In genomic region chr2:238399094-238399493, GRCh38 we compare ENCODE assay signal across 30 cellular contexts.
"Had no signal": no experiment of that assay in that cellular context is flagged by ENCODE, and none has a peak within 500 bp of the region (broad histone marks: within the 10 kb centered on the region; RNA-seq: fewer than 3 reads in every experiment).

No MANE protein-coding gene starts in this region.

- H3K27ac Mint-ChIP-seq: activated CD4-positive, alpha-beta T cell treated with anti-CD3 and anti-CD28 coated beads, Interleukin-2, amount 10 ng/mL, durations not matched to agents 24 days and 14 days; activated CD8-positive, alpha-beta T cell treated with anti-CD3 and anti-CD28 coated beads for 36 hours; activated naive CD8-positive, alpha-beta T cell treated with anti-CD3 and anti-CD28 coated beads for 36 hours; activated T-cell treated with anti-CD3 and anti-CD28 coated beads, Interleukin-2, amount 50 U/mL, for 72 hours; activated T-helper 17 cell treated with anti-CD3 and anti-CD28 coated beads, Interleukin-2, amount 50 U/mL, for 72 hours had no signal

- H3K4me1 Mint-ChIP-seq: activated CD4-positive, alpha-beta T cell treated with anti-CD3 and anti-CD28 coated beads, Interleukin-2, amount 10 ng/mL, durations not matched to agents 24 days and 14 days; activated naive CD8-positive, alpha-beta T cell treated with anti-CD3 and anti-CD28 coated beads for 36 hours; activated T-helper 17 cell treated with anti-CD3 and anti-CD28 coated beads, Interleukin-2, amount 50 U/mL, for 72 hours; IgD-negative memory B cell had no signal

- H3K36me3 Mint-ChIP-seq: activated naive CD8-positive, alpha-beta T cell treated with anti-CD3 and anti-CD28 coated beads for 36 hours had no signal

- H3K27ac ChIP-seq: ascending aorta, breast epithelium, Peyer's patch, WERI-Rb-1 had no signal

- H3K36me3 ChIP-seq: breast epithelium had no signal

- H3K4me1 ChIP-seq: ascending aorta, breast epithelium, Peyer's patch had no signal

- H3K27me3 Mint-ChIP-seq: activated CD4-positive, alpha-beta T cell treated with anti-CD3 and anti-CD28 coated beads, Interleukin-2, amount 10 ng/mL, durations not matched to agents 24 days and 14 days; activated CD8-positive, alpha-beta T cell treated with anti-CD3 and anti-CD28 coated beads for 36 hours; activated naive CD8-positive, alpha-beta T cell treated with anti-CD3 and anti-CD28 coated beads for 36 hours; activated T-helper 17 cell treated with anti-CD3 and anti-CD28 coated beads, Interleukin-2, amount 50 U/mL, for 72 hours; IgD-negative memory B cell had no signal

- H3K9me3 ChIP-seq: ascending aorta, breast epithelium, Peyer's patch had no signal

- H3K27me3 ChIP-seq: ascending aorta, breast epithelium, Peyer's patch had no signal

- H3K4me3 ChIP-seq: ascending aorta, breast epithelium, Peyer's patch had no signal

- H3K4me3 Mint-ChIP-seq: activated CD4-positive, alpha-beta T cell treated with anti-CD3 and anti-CD28 coated beads, Interleukin-2, amount 10 ng/mL, durations not matched to agents 24 days and 14 days; activated CD8-positive, alpha-beta T cell treated with anti-CD3 and anti-CD28 coated beads for 36 hours; activated naive CD8-positive, alpha-beta T cell treated with anti-CD3 and anti-CD28 coated beads for 36 hours; activated T-cell treated with anti-CD3 and anti-CD28 coated beads, Interleukin-2, amount 50 U/mL, for 72 hours; activated T-helper 17 cell treated with anti-CD3 and anti-CD28 coated beads, Interleukin-2, amount 50 U/mL, for 72 hours; IgD-negative memory B cell had no signal

- ATAC-seq: activated CD8-positive, alpha-beta T cell treated with anti-CD3 and anti-CD28 coated beads for 36 hours; activated T-cell treated with anti-CD3 and anti-CD28 coated beads, Interleukin-2, amount 50 U/mL, for 72 hours; activated T-helper 17 cell treated with anti-CD3 and anti-CD28 coated beads, Interleukin-2, amount 50 U/mL, for 72 hours had no signal

- DNase-seq: activated CD4-positive, alpha-beta T cell treated with anti-CD3 and anti-CD28 coated beads, Interleukin-2, amount 10 ng/mL, durations not matched to agents 24 days and 14 days; activated CD4-positive, alpha-beta T cell treated with anti-CD3 and anti-CD28 coated beads, Interleukin-2, amount 50 U/mL, for 4 hours; activated CD8-positive, alpha-beta T cell treated with anti-CD3 and anti-CD28 coated beads for 36 hours; activated effector memory CD4-positive, alpha-beta T cell treated with anti-CD3 and anti-CD28 coated beads, Interleukin-2, amount 50 U/mL, for 16 hours; activated naive CD4-positive, alpha-beta T cell; activated naive CD4-positive, alpha-beta T cell treated with anti-CD3 and anti-CD28 coated beads, Interleukin-2, amount 50 U/mL, for 16 hours; activated naive CD8-positive, alpha-beta T cell treated with anti-CD3 and anti-CD28 coated beads for 36 hours; activated T-cell treated with anti-CD3 and anti-CD28 coated beads, Interleukin-2, amount 50 U/mL, for 1 hour; activated T-cell treated with anti-CD3 and anti-CD28 coated beads, Interleukin-2, amount 50 U/mL, for 72 hours; amygdala; KG1; NCI-H1105; NCI-H1417 treated with DMSO at 0.1 percent for 48 hours; NCI-H187 treated with DMSO at 0.1 percent for 48 hours; NCI-H2081; NCI-H226; NCI-H446 treated with DMSO at 0.1 percent for 48 hours; NCI-H524; NCI-H69; Peyer's patch; RPMI8226; SIG-M5; SW 1271; T-helper 1 cell; T1000; WERI-Rb-1 had no signal
